In genomic region chr9:75087824-75088645, GRCh38 we compare ENCODE assay signal across 8 cellular contexts. TPM values are rescaled to one million over a fixed set of nuclear protein-coding genes. Genes with fewer than 3 reads are reported as not detected.
DNase-seq lines count a peak whose midpoint lies in the region; ATAC-seq, FAIRE-seq and TF ChIP-seq lines count a peak whose summit lies in the region.

Gene NMRK1, minus strand, starts transcription at chr9:75088155. Its CDS starts 5,040 bp downstream, at chr9:75083115.
Gene OSTF1, plus strand, starts transcription at chr9:75088514. Its CDS starts 179 bp downstream, at chr9:75088693.

- H3K9me3 ChIP-seq in parathyroid adenoma (ENCODE audit: control insufficient read depth, low read length) (no peaks in the 10 kb centered on the region), tibial artery (no peaks in the 10 kb centered on the region)

- peak within 1 kb of the TSS; percentile 91 for H3K27ac Mint-ChIP-seq in activated naive CD8-positive, alpha-beta T cell treated with anti-CD3 and anti-CD28 coated beads, Interleukin-2, amount 50 U/mL, for 24 hours

- peak within 1 kb of the TSS; percentile 93 for H3K4me3 ChIP-seq in parathyroid adenoma (ENCODE audit: low read depth, low read length)
- peak within 1 kb of the TSS; percentile 84 to 89 for H3K4me3 ChIP-seq in tibial artery

- H2AFZ ChIP-seq in parathyroid adenoma, result peak within 1 kb of the TSS; percentile 91

- DNase-seq in GM12892 (ENCODE audit: insufficient read length) (peak; percentile 83), NCI-H1436 (lab: John Stamatoyannopoulos, UW) (peak; percentile 95), SW480 (ENCODE audit: low spot score) (peak; percentile 95), Right ventricle myocardium superior (peak; percentile 98), tibial artery (peak; percentile 93 to 97)
- DNase-seq in activated naive CD8-positive, alpha-beta T cell treated with anti-CD3 and anti-CD28 coated beads, Interleukin-2, amount 50 U/mL, for 24 hours, result peak; percentile 92

- no peaks in the 10 kb centered on the region for H3K9me3 Mint-ChIP-seq in activated naive CD8-positive, alpha-beta T cell treated with anti-CD3 and anti-CD28 coated beads, Interleukin-2, amount 50 U/mL, for 24 hours

- ATAC-seq in HG02840 (IDR thresholded peaks at IDR 0.05; ENCODE audit: low FRiP score, unreplicated experiment) (peak; percentile 85), Right ventricle myocardium superior (ENCODE audit: poor library complexity) (peak; percentile 96)
- peak; percentile 91 for ATAC-seq in activated naive CD8-positive, alpha-beta T cell treated with anti-CD3 and anti-CD28 coated beads, Interleukin-2, amount 50 U/mL, for 24 hours

- H3K79me2 ChIP-seq in parathyroid adenoma, result peaks cover 14% of the 10 kb centered on the region

- peak within 1 kb of the TSS; percentile 92 for H3K4me2 ChIP-seq in parathyroid adenoma (ENCODE audit: low read length)

- H3K4me1 ChIP-seq in parathyroid adenoma (peaks cover 26% of the 10 kb centered on the region), tibial artery (peaks cover 0 to 58% (median 29%) of the 10 kb centered on the region in 4 donors)

- H3K36me3 ChIP-seq in parathyroid adenoma (ENCODE audit: control insufficient read depth, insufficient read depth, low read length) (no peaks in the 10 kb centered on the region), tibial artery (no peaks in the 10 kb centered on the region)

- H3K27ac ChIP-seq in parathyroid adenoma (peak within 1 kb of the TSS; percentile 97), tibial artery (peak within 1 kb of the TSS; percentile 96 to 97)

- TF ChIP-seq CTCF in parathyroid adenoma (IDR thresholded peaks at IDR 0.05) (no peak), tibial artery (IDR thresholded peaks at IDR 0.05) (no peak)

- H3K36me3 Mint-ChIP-seq in activated naive CD8-positive, alpha-beta T cell treated with anti-CD3 and anti-CD28 coated beads, Interleukin-2, amount 50 U/mL, for 24 hours (ENCODE audit: low read depth), result no peaks in the 10 kb centered on the region

- H3K4me1 Mint-ChIP-seq in activated naive CD8-positive, alpha-beta T cell treated with anti-CD3 and anti-CD28 coated beads, Interleukin-2, amount 50 U/mL, for 24 hours, result peaks cover 72% of the 10 kb centered on the region

- H3K4me3 Mint-ChIP-seq in activated naive CD8-positive, alpha-beta T cell treated with anti-CD3 and anti-CD28 coated beads, Interleukin-2, amount 50 U/mL, for 24 hours, result peak within 1 kb of the TSS; percentile 91

- peak; percentile 96 for FAIRE-seq in GM12892 (lab: Jason Lieb, UNC)

- peak; percentile 81 for TF ChIP-seq POLR2A in GM12892 (IDR thresholded peaks at IDR 0.05; ENCODE audit: low read depth, low read length)

- H3K27me3 Mint-ChIP-seq in activated naive CD8-positive, alpha-beta T cell treated with anti-CD3 and anti-CD28 coated beads, Interleukin-2, amount 50 U/mL, for 24 hours, result no peaks in the 10 kb centered on the region

- peak within 1 kb of the TSS; percentile 61 for H3K9ac ChIP-seq in parathyroid adenoma

- H3K27me3 ChIP-seq in parathyroid adenoma (ENCODE audit: control insufficient read depth, insufficient read depth, low read length), result no peaks in the 10 kb centered on the region
- no peaks in the 10 kb centered on the region for H3K27me3 ChIP-seq in tibial artery

- intact Hi-C loops in Right ventricle myocardium superior (cut with DNase I) (no loop called here), tibial artery (cut with DNase I; ENCODE audit: low total_unique reads) (loop anchor here (5.0 to 10.0 kb wide), 3 partner anchors 136 to 593 kb away; partner anchors contain the start of genes C9orf40 and RORB)

RNA-seq across cellular contexts. Expression of gene NMRK1, which starts in this region (rescaled TPM):
- polyA plus RNA-seq in GM12892 (2012; ENCODE audit: missing spikeins), result 6.4 TPM
- total RNA-seq in Right ventricle myocardium superior, result 17.3 TPM

RNA-seq across cellular contexts. Expression of gene OSTF1, which starts in this region (rescaled TPM):
- polyA plus RNA-seq in GM12892 (2012; ENCODE audit: missing spikeins), result 59.5 TPM
- total RNA-seq in Right ventricle myocardium superior, result 20.6 TPM

Comparison
In these comparisons a context has a peak if more than half of its experiments do, and no peak if none do; other contexts are left out.
1. Peak in every context shown above with its lines: DNase-seq, ATAC-seq, H3K4me3 ChIP-seq and H3K27ac ChIP-seq.